In the genomic region with DNA sequence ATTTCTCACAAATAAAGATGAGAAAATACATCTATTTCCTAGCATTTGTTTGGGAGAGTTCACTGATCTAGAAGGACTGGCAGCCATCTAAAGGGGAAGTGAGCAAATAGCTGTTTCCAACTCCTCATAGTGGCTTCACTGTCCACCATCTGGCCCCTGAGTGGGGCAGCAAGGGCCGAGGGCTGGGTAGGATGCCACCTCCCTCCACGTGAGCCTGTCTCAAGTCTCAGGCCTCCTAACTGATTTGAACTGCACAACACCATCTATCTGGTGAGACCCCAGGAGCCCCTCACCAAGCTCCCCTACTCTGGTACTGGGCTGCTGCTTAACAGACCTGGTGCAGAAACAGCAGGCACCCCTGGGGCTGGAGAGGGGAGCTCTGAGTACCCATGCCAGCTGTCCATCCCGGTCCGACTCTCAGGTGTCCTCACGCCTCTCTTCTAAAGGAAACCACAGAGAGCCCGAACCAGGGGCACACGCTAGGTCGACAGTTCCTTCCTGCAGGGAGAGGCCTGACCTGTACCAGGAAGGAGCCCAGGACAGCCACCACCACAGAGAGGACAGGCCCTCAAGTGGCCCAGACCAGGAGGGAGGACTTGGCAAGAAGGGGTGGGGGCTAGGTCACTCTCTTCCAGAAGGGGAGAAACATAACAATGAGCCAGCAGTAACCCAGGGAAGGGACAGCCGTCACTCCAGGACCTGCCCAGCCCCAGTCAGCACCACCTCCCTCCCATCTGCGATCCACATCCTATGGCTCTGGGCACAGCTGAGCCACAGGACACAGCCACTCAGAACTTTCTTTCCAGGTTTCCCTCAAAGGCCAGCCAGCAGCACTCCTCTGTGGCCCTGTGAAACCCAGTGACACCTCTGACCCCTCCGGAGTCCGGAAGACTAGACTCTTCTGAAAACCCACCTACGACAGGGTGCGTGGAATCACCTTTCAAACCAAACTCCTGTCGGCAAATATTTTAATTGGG, we compare ENCODE assay signal across 8 cellular contexts. TPM values are rescaled to one million over a fixed set of nuclear protein-coding genes. Genes with fewer than 3 reads are reported as not detected.
DNase-seq lines count a peak whose midpoint lies in the region; ATAC-seq and TF ChIP-seq lines count a peak whose summit lies in the region.

No MANE protein-coding gene starts in this region.

- WGBS in neuronal stem cell (ENCODE audit: extremely low coverage in 2 of 2, insufficient read length in 2 of 2, insufficient replicate concordance in 1 of 2), 2 donors, result no CpG with 5 or more reads among the region's 15 CpGs

- H3K79me1 ChIP-seq in neuronal stem cell (ENCODE audit: low read depth, low read length), result peaks cover 24% of the 10 kb centered on the region

- H2BK12ac ChIP-seq in neuronal stem cell (ENCODE audit: low read length), result no peak overlapping the region

- H3K4me3 ChIP-seq in DOHH2 (ENCODE audit: low read length), result peak overlapping the region; percentile 78
- H3K4me3 ChIP-seq in NB4 (ENCODE audit: low read depth, low read length), result peak overlapping the region; percentile 41
- peak overlapping the region in 1 of 2 donors; percentile 33 for H3K4me3 ChIP-seq in neuronal stem cell (ENCODE audit: low read length in 2 of 2)

- H2BK120ac ChIP-seq in neuronal stem cell (ENCODE audit: low read depth, low read length), result no peak overlapping the region

- H3K9me2 ChIP-seq in DOHH2 (replicated peaks; ENCODE audit: control insufficient read depth, low read length), result no peaks in the 10 kb centered on the region

- DNase-seq in NB4 (ENCODE audit: low read depth) (peak; percentile 48), neuronal stem cell (ENCODE audit: low spot score) (no peak), DMS53 treated with DMSO at 0.1 percent for 48 hours (lab: John Stamatoyannopoulos, UW; ENCODE audit: unreplicated experiment) (no peak), left lobe of liver (ENCODE audit: low spot score) (no peak)
- no peak for DNase-seq in central memory CD8-positive, alpha-beta T cell (ENCODE audit: low spot score in 2 of 2)

- H2BK15ac ChIP-seq in neuronal stem cell (ENCODE audit: low read length), result no peak overlapping the region

- peak overlapping the region; percentile 60 for H3K9ac ChIP-seq in neuronal stem cell (ENCODE audit: low read depth, low read length, poor library complexity)

- H4K8ac ChIP-seq in neuronal stem cell (ENCODE audit: low read depth, low read length), result no peak overlapping the region

- H3K27ac ChIP-seq in DOHH2 (ENCODE audit: low read depth, low read length), result peak overlapping the region; percentile 96
- peak overlapping the region; percentile 2 for H3K27ac ChIP-seq in neuronal stem cell (replicated peaks; ENCODE audit: low read length)

- H2AFZ ChIP-seq in neuronal stem cell (ENCODE audit: low read length), result peak overlapping the region; percentile 27

- no peak for TF ChIP-seq POLR2A in NB4 (IDR thresholded peaks at IDR 0.05; ENCODE audit: extremely low read depth, insufficient read length)

- no peak overlapping the region for H2BK5ac ChIP-seq in neuronal stem cell (ENCODE audit: low read length)

- H3K14ac ChIP-seq in neuronal stem cell (ENCODE audit: low read length), result no peak overlapping the region

- no peak overlapping the region for H2AK5ac ChIP-seq in neuronal stem cell (ENCODE audit: low read depth, low read length)

- peaks cover 96% of the 10 kb centered on the region for H3K79me2 ChIP-seq in DOHH2 (ENCODE audit: control insufficient read depth, low read length)

- no peak overlapping the region for H3K23ac ChIP-seq in neuronal stem cell (ENCODE audit: low read depth, low read length, poor library complexity)

- H3K18ac ChIP-seq in neuronal stem cell (ENCODE audit: low read length), result peak overlapping the region; percentile 60

- H3K27me3 Mint-ChIP-seq in central memory CD8-positive, alpha-beta T cell, result no peaks in the 10 kb centered on the region

- no peak overlapping the region for H3K4ac ChIP-seq in neuronal stem cell (ENCODE audit: low read length)

- peaks cover 50% of the 10 kb centered on the region for H3K36me3 ChIP-seq in DOHH2 (ENCODE audit: control insufficient read depth, low read length)
- no peaks in the 10 kb centered on the region for H3K36me3 ChIP-seq in neuronal stem cell (replicated peaks in 1 of 2; ENCODE audit: control insufficient read depth in 2 of 2, insufficient read depth in 2 of 2, low read length in 2 of 2)

- no peaks in the 10 kb centered on the region for H3K9me3 ChIP-seq in DOHH2 (ENCODE audit: control insufficient read depth, insufficient read depth, low read length)
- H3K9me3 ChIP-seq in neuronal stem cell (replicated peaks in 1 of 2; ENCODE audit: control insufficient read depth in 2 of 2, insufficient read depth in 1 of 2, low read depth in 1 of 2, low read length in 2 of 2), result no peaks in the 10 kb centered on the region

- H3K4me1 Mint-ChIP-seq in central memory CD8-positive, alpha-beta T cell, result peaks cover 73% of the 10 kb centered on the region

- no peak overlapping the region for H4K91ac ChIP-seq in neuronal stem cell (ENCODE audit: low read depth, low read length, poor library complexity)

- peaks cover 44% of the 10 kb centered on the region for H3F3A ChIP-seq in DOHH2 (ENCODE audit: control insufficient read depth, insufficient read depth)

- ATAC-seq in central memory CD8-positive, alpha-beta T cell (replicated peaks; ENCODE audit: extremely low read depth, poor library complexity, severe bottlenecking), result no peak
- ATAC-seq in HG03108 (IDR thresholded peaks at IDR 0.05; ENCODE audit: unreplicated experiment) (no peak), left lobe of liver (no peak), HG03025 (IDR thresholded peaks at IDR 0.05; ENCODE audit: low FRiP score, unreplicated experiment) (no peak)

- H3K9me3 Mint-ChIP-seq in central memory CD8-positive, alpha-beta T cell, result no peaks in the 10 kb centered on the region

- H3K4me1 ChIP-seq in DOHH2 (ENCODE audit: control insufficient read depth, low read length) (peaks cover 85% of the 10 kb centered on the region), neuronal stem cell (ENCODE audit: control insufficient read depth in 2 of 2, insufficient read depth in 1 of 2, low read depth in 1 of 2, low read length in 2 of 2) (peaks cover 27 to 41% of the 10 kb centered on the region in 2 donors)

- H3K27me3 ChIP-seq in DOHH2 (ENCODE audit: control insufficient read depth, low read length), result no peaks in the 10 kb centered on the region
- H3K27me3 ChIP-seq in neuronal stem cell (ENCODE audit: control insufficient read depth in 3 of 3, insufficient read depth in 3 of 3, low read depth in 1 of 3, low read length in 3 of 3), result no peaks in the 10 kb centered on the region

- H3K4me3 Mint-ChIP-seq in central memory CD8-positive, alpha-beta T cell, result peak overlapping the region; percentile 72

- no peak for TF ChIP-seq CTCF in DOHH2 (IDR thresholded peaks at IDR 0.05; ENCODE audit: low read depth, low read length, poor library complexity, severe bottlenecking)
- no peak for TF ChIP-seq CTCF in NB4 (IDR thresholded peaks at IDR 0.05; ENCODE audit: low read depth, low read length)

- H3K27ac Mint-ChIP-seq in central memory CD8-positive, alpha-beta T cell (ENCODE audit: low read depth), result peak overlapping the region; percentile 94

- peaks cover 41% of the 10 kb centered on the region for H3K36me3 Mint-ChIP-seq in central memory CD8-positive, alpha-beta T cell (ENCODE audit: insufficient read depth)

- H3K4me2 ChIP-seq in DOHH2 (ENCODE audit: low read length) (peak overlapping the region; percentile 96), neuronal stem cell (ENCODE audit: insufficient read depth, low read length, poor library complexity, severe bottlenecking) (no peak overlapping the region)

- 0 out of 2 replicates have a peak, but pooled peaks cover 3% of the 10 kb centered on the region for H4K20me1 ChIP-seq in DOHH2 (ENCODE audit: control insufficient read depth, insufficient read depth, low read depth, low read length)

RNA-seq across cellular contexts. Expression of a gene that starts 12.9 kb away (rescaled TPM):
- 23.9 TPM for polyA plus RNA-seq in neuronal stem cell (2013, experiment 1 of 2)
- 24.3 TPM for polyA plus RNA-seq in neuronal stem cell (2013, experiment 2 of 2)
- 22.9 TPM for total RNA-seq in left lobe of liver

RNA-seq across cellular contexts. Expression of a gene that starts 42.9 kb away (rescaled TPM):
- polyA plus RNA-seq in neuronal stem cell (2013, experiment 1 of 2), result 40.7 TPM
- 40.6 TPM for polyA plus RNA-seq in neuronal stem cell (2013, experiment 2 of 2)
- total RNA-seq in left lobe of liver, result 27.2 TPM

RNA-seq across cellular contexts. Expression of a gene that starts 42.9 kb away (rescaled TPM):
- polyA plus RNA-seq in neuronal stem cell (2013, experiment 1 of 2), result 4.4 TPM
- 4.7 TPM for polyA plus RNA-seq in neuronal stem cell (2013, experiment 2 of 2)
- total RNA-seq in left lobe of liver, result 6.0 TPM
